ENCODE assay signal across 35 cellular contexts in the genomic region with DNA sequence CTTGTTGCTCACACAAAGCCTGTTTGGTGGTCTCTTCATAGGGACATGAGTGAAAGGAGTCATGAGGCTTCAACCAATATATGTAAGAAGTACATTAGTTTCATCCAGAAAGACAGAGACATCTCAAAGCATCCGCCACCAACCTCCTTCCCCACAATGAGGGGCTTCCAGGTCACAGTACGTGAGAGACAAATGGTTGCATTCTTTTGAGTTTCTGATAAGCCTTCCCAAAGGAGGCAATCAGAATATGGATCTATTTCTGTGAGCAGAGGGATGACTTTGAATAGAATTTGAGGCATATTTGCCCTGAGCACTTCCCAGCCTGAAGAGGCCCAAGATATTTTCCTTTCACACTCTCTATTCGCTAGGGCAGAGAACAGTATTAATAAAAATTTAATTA.
"Had no signal": no experiment of that assay in that cellular context is flagged by ENCODE, and none has a peak within 500 bp of the region (broad histone marks: within the 10 kb centered on the region; RNA-seq: fewer than 3 reads in every experiment).

No MANE protein-coding gene starts in this region.

- H3K36me3 ChIP-seq: MG63 had no signal

- H3K4me2 ChIP-seq: KMS-11 had no signal

- H3K4me3 ChIP-seq: MG63 had no signal

- H3K9ac ChIP-seq: KMS-11 had no signal

- H3K9me3 ChIP-seq: MG63 had no signal

- DNase-seq: Karpas-422, Kasumi-1, MG63, MM.1S, MV-4-11, NCI-H1048, NCI-H1092, NCI-H1092 treated with DMSO at 0.1 percent for 48 hours, NCI-H1105, NCI-H1105 treated with DMSO at 0.1 percent for 48 hours, NCI-H1417, NCI-H1417 treated with DMSO at 0.1 percent for 48 hours, NCI-H1436, NCI-H1436 treated with DMSO at 0.1 percent for 48 hours, NCI-H146, NCI-H1694, NCI-H1694 treated with DMSO at 0.1 percent for 48 hours, NCI-H187, NCI-H187 treated with DMSO at 0.1 percent for 48 hours, NCI-H1930, NCI-H2029, NCI-H2029 treated with DMSO at 0.1 percent for 48 hours, NCI-H2081, NCI-H2081 treated with DMSO at 0.1 percent for 48 hours, NCI-H2107, NCI-H2171, NCI-H2171 treated with DMSO at 0.1 percent for 48 hours, NCI-H2227 treated with DMSO at 0.1 percent for 48 hours, NCI-H226, NCI-H345, NCI-H446, NCI-H446 treated with DMSO at 0.1 percent for 48 hours, NCI-H510A, NCI-H510A treated with DMSO at 0.1 percent for 48 hours had no signal

- H3K27ac ChIP-seq: KMS-11 had no signal
